In the genomic region with DNA sequence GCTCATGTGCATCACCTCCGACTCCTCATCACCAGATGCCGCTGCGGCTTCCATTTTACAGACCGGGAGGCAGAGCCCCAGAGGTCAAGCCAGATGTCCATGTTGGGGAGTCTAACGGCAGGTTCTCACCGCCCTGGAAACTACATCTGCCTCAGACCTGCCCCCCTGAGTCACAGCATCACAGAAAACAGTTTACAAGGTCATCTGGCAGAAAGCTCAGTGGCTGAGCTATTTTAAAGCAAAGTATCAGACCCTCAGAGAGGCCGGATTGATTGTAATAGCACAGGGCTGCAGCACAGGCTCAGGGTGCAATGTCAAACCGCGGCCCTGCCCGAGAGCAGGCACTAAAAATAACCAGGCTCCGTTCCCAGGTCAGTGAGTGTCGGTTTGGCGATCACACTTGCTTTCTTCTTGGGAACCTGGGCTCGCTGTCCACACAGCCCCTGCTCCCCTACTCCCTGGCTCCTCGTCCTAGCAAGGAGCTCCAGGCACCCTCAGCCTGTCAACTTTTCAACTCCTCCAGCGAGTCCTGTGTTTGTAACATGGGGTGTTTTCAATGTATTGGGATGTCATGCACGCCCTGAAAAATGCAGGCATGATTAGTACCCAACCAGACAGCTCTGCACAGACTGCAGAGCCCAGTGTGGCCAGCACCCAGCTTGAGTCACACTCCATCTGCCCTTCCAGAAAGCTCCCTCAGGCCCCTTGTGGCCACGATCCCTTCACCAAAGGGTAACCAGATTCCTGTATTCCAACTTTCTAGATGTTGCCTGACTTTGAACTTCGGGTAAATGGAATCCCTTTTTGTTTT, we compare ENCODE assay signal across 23 cellular contexts.
DNase-seq lines count a peak whose midpoint lies in the region; ATAC-seq, FAIRE-seq and TF ChIP-seq lines count a peak whose summit lies in the region.
"Had no signal": no experiment of that assay in that cellular context is flagged by ENCODE, and none has a peak within 500 bp of the region (broad histone marks: within the 10 kb centered on the region; RNA-seq: fewer than 3 reads in every experiment).

No MANE protein-coding gene starts in this region.

- TF ChIP-seq CTCF in astrocyte (IDR thresholded peaks at IDR 0.05; ENCODE audit: insufficient read depth, low read depth, low read length) (no peak), spleen (IDR thresholded peaks at IDR 0.05 in 8 of 11, conservative IDR thresholded peaks at IDR 0.05 in 3 of 11) (no peak)

- peaks cover 15% of the 10 kb centered on the region for H3K27me3 Mint-ChIP-seq in astrocyte (ENCODE audit: low read depth, unreplicated experiment)
- H3K27me3 Mint-ChIP-seq: activated CD4-positive, alpha-beta memory T cell treated with anti-CD3 and anti-CD28 coated beads, Interleukin-2, amount 10 ng/mL, durations not matched to agents 7 days and 5 days; T-helper 17 cell had no signal

- H3K27me3 ChIP-seq in astrocyte (ENCODE audit: insufficient read depth, low read length) (no peaks in the 10 kb centered on the region), spleen (replicated peaks in 1 of 7) (peaks cover 0 to 14% (median 0%) of the 10 kb centered on the region in 7 donors)
- H3K27me3 ChIP-seq: uterus had no signal

- H3K36me3 Mint-ChIP-seq in astrocyte (ENCODE audit: low read depth, unreplicated experiment), result no peaks in the 10 kb centered on the region

- peaks cover 22% of the 10 kb centered on the region for H3K4me1 Mint-ChIP-seq in astrocyte (ENCODE audit: low read depth, unreplicated experiment)
- H3K4me1 Mint-ChIP-seq: activated CD4-positive, alpha-beta memory T cell treated with anti-CD3 and anti-CD28 coated beads, Interleukin-2, amount 10 ng/mL, durations not matched to agents 7 days and 5 days; T-helper 17 cell had no signal

- no peak for TF ChIP-seq POLR2A in spleen (IDR thresholded peaks at IDR 0.05)

- H2AFZ ChIP-seq in astrocyte (ENCODE audit: low read depth, low read length), result no peak overlapping the region

- no peaks in the 10 kb centered on the region for H3K9me3 Mint-ChIP-seq in astrocyte (ENCODE audit: unreplicated experiment)

- H3K27ac ChIP-seq in astrocyte (ENCODE audit: low read depth, low read length), result no peak overlapping the region
- no peak overlapping the region for H3K27ac ChIP-seq in spleen
- H3K27ac ChIP-seq: 22Rv1, epithelial cell of prostate, gastroesophageal sphincter, uterus had no signal

- peak; percentile 81 for ATAC-seq in Right ventricle myocardium inferior
- peak; percentile 98 for ATAC-seq in left ventricle myocardium superior
- ATAC-seq: gastroesophageal sphincter, PC-3, T-helper 17 cell had no signal

- no peak overlapping the region for H3K4me3 ChIP-seq in astrocyte (ENCODE audit: insufficient read depth, low read depth, low read length)
- no peak overlapping the region for H3K4me3 ChIP-seq in spleen
- H3K4me3 ChIP-seq: gastroesophageal sphincter, uterus had no signal

- H3K27ac Mint-ChIP-seq in astrocyte (ENCODE audit: unreplicated experiment), result no peak overlapping the region
- H3K27ac Mint-ChIP-seq: activated CD4-positive, alpha-beta memory T cell treated with anti-CD3 and anti-CD28 coated beads, Interleukin-2, amount 10 ng/mL, durations not matched to agents 7 days and 5 days; T-helper 17 cell had no signal

- H4K20me1 ChIP-seq in astrocyte (ENCODE audit: insufficient read depth, low read length), result peaks cover 22% of the 10 kb centered on the region

- no peaks in the 10 kb centered on the region for H3K79me2 ChIP-seq in astrocyte (ENCODE audit: insufficient read depth, low read length)

- peak; percentile 52 for DNase-seq in Right ventricle myocardium inferior (ENCODE audit: missing footprints)
- no peak for DNase-seq in cardiac septum (ENCODE audit: low spot score)
- DNase-seq in astrocyte (ENCODE audit: low read depth), result peak; percentile 25
- peak; percentile 55 for DNase-seq in left ventricle myocardium superior
- peak; percentile 46 for DNase-seq in spleen
- DNase-seq in NCI-H524 (lab: John Stamatoyannopoulos, UW), result no peak
- DNase-seq in NCI-H82 treated with DMSO at 0.1 percent for 48 hours (lab: John Stamatoyannopoulos, UW; ENCODE audit: unreplicated experiment), result no peak
- DNase-seq in superior temporal gyrus (ENCODE audit: extremely low spot score), result no peak
- DNase-seq: activated CD4-positive, alpha-beta memory T cell treated with anti-CD3 and anti-CD28 coated beads, Interleukin-2, amount 10 ng/mL, durations not matched to agents 7 days and 5 days; activated gamma-delta T cell treated with Interleukin-2 at 50 U/mL for 16 hours; activated T-cell treated with anti-CD3 and anti-CD28 coated beads for 4 hours; Calu3; midbrain; MM.1S; NCI-H146; NCI-H774; PC-3; stimulated activated CD4-positive, alpha-beta T cell treated with anti-CD3 and anti-CD28 coated beads, Interleukin-15, amount 100 ng/mL, for 24 hours; T-helper 17 cell; uterus had no signal

- no peak overlapping the region for H3K4me3 Mint-ChIP-seq in astrocyte (ENCODE audit: unreplicated experiment)
- H3K4me3 Mint-ChIP-seq: activated CD4-positive, alpha-beta memory T cell treated with anti-CD3 and anti-CD28 coated beads, Interleukin-2, amount 10 ng/mL, durations not matched to agents 7 days and 5 days; T-helper 17 cell had no signal

- H3K9ac ChIP-seq in astrocyte (ENCODE audit: low read length), result no peak overlapping the region

- H3K9me3 ChIP-seq in astrocyte (ENCODE audit: insufficient read depth, low read depth, low read length), result no peaks in the 10 kb centered on the region
- H3K9me3 ChIP-seq in spleen, result peaks cover 0 to 19% (median 0%) of the 10 kb centered on the region in 8 donors
- H3K9me3 ChIP-seq: gastroesophageal sphincter, uterus had no signal

- peak overlapping the region; percentile 31 for H3K4me2 ChIP-seq in astrocyte (ENCODE audit: low read length)

- no peaks in the 10 kb centered on the region for H3K36me3 ChIP-seq in astrocyte (ENCODE audit: insufficient read depth, low read length)
- no peaks in the 10 kb centered on the region for H3K36me3 ChIP-seq in spleen
- H3K36me3 ChIP-seq: gastroesophageal sphincter, uterus had no signal

- WGBS in spleen, 5 donors, result 73 to 79% (median 76%) methylated on average over 16 to 19 of the region's 19 CpGs

- intact Hi-C loops in Right ventricle myocardium inferior (cut with DNase I), result no loop called here
- intact Hi-C loops in cardiac septum (cut with DNase I), result no loop called here
- intact Hi-C loops in left ventricle myocardium superior (cut with micrococcal nuclease), result no loop called here
- intact Hi-C loops in spleen (cut with DNase I; ENCODE audit: low total_unique reads), result no loop called here

- H3K4me1 ChIP-seq in astrocyte (ENCODE audit: insufficient read depth, low read length), result peaks cover 15% of the 10 kb centered on the region
- no peaks in the 10 kb centered on the region for H3K4me1 ChIP-seq in spleen
- H3K4me1 ChIP-seq: uterus had no signal

- FAIRE-seq in astrocyte (lab: Jason Lieb, UNC), result no peak

Comparison
In these comparisons a context has a peak if more than half of its experiments do, and no peak if none do; other contexts are left out.
1. DNase-seq: peak in Right ventricle myocardium inferior (single experiment), astrocyte (single experiment), left ventricle myocardium superior (single experiment) and spleen (single experiment); none in cardiac septum (single experiment), NCI-H524 (0 of 2), NCI-H82 treated with DMSO at 0.1 percent for 48 hours (single experiment) and superior temporal gyrus (single experiment).